Comparison of ENCODE assay signal across 18 cellular contexts in the genomic region with DNA sequence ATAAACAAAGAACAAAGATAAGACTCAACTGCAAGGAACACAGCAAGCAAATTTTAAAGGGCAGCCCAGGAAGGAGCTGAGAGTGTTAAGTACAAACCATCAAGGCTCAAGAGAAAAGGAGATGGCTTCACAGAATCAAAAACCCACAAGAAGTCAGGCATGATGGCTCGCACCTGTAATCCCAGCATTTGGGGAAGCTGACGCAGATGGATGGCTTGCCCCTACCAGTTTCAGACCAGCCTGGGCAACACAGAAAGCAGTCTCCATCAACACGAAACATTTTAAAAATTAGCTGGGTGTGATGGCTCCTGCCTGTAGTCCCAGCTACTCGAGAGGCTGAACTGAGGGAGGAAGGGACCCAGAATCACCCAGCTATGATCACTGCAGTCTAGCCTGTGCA. TPM values are rescaled to one million over a fixed set of nuclear protein-coding genes. Genes with fewer than 3 reads are reported as not detected.
DNase-seq lines count a peak whose midpoint lies in the region; ATAC-seq and TF ChIP-seq lines count a peak whose summit lies in the region.
"Had no signal": no experiment of that assay in that cellular context is flagged by ENCODE, and none has a peak within 500 bp of the region (broad histone marks: within the 10 kb centered on the region; RNA-seq: fewer than 3 reads in every experiment).

No MANE protein-coding gene starts in this region.

- H3K27me3 Mint-ChIP-seq in CD4-positive, CD25-positive, alpha-beta regulatory T cell: no peaks in the 10 kb centered on the region
- H3K27me3 Mint-ChIP-seq in chondrocyte (ENCODE audit: low read depth) (no peaks in the 10 kb centered on the region), natural killer cell (ENCODE audit: low read depth in 2 of 2) (no peaks in the 10 kb centered on the region)

- H3K27me3 ChIP-seq in CD4-positive, CD25-positive, alpha-beta regulatory T cell (ENCODE audit: control insufficient read depth, insufficient read depth, low read length): no peaks in the 10 kb centered on the region
- no peaks in the 10 kb centered on the region for H3K27me3 ChIP-seq in HUES64 (ENCODE audit: insufficient read depth, low read length)
- H3K27me3 ChIP-seq: ascending aorta, esophagus squamous epithelium, heart left ventricle had no signal

- H3K4me1 Mint-ChIP-seq in CD4-positive, CD25-positive, alpha-beta regulatory T cell: peaks cover 50 to 79% (median 60%) of the 10 kb centered on the region in 4 donors
- H3K4me1 Mint-ChIP-seq in chondrocyte (ENCODE audit: low read depth) (peaks cover 58% of the 10 kb centered on the region), natural killer cell (peaks cover 78 to 80% of the 10 kb centered on the region in 2 donors)

- H3K36me3 ChIP-seq in CD4-positive, CD25-positive, alpha-beta regulatory T cell (ENCODE audit: control insufficient read depth, insufficient read depth, low read length): no peaks in the 10 kb centered on the region
- no peaks in the 10 kb centered on the region for H3K36me3 ChIP-seq in HUES64 (ENCODE audit: insufficient read depth, low read length)
- H3K36me3 ChIP-seq: ascending aorta, esophagus squamous epithelium had no signal

- 85% methylated on average over 4 of the region's 4 CpGs for WGBS in HUES64

- H3K4me1 ChIP-seq in CD4-positive, CD25-positive, alpha-beta regulatory T cell (ENCODE audit: control insufficient read depth, insufficient read depth, low read length, poor library complexity, severe bottlenecking): peaks cover 2% of the 10 kb centered on the region
- H3K4me1 ChIP-seq in HUES64 (ENCODE audit: insufficient read depth, low read length): peaks cover 24% of the 10 kb centered on the region

- peaks cover 2% of the 10 kb centered on the region for H3K36me3 Mint-ChIP-seq in CD4-positive, CD25-positive, alpha-beta regulatory T cell
- H3K36me3 Mint-ChIP-seq in chondrocyte (ENCODE audit: low read depth) (no peaks in the 10 kb centered on the region), natural killer cell (no peaks in the 10 kb centered on the region)

- no peaks in the 10 kb centered on the region for H3K9me3 Mint-ChIP-seq in CD4-positive, CD25-positive, alpha-beta regulatory T cell
- no peaks in the 10 kb centered on the region for H3K9me3 Mint-ChIP-seq in chondrocyte (ENCODE audit: low read depth)
- H3K9me3 Mint-ChIP-seq in natural killer cell: no peaks in the 10 kb centered on the region

- TF ChIP-seq CTCF in chondrocyte (IDR thresholded peaks at IDR 0.05): no peak
- no peak for TF ChIP-seq CTCF in natural killer cell (IDR thresholded peaks at IDR 0.05)

- H3K9me3 ChIP-seq in CD4-positive, CD25-positive, alpha-beta regulatory T cell (ENCODE audit: control insufficient read depth in 2 of 2, low read length in 2 of 2): no peaks in the 10 kb centered on the region
- no peaks in the 10 kb centered on the region for H3K9me3 ChIP-seq in HUES64 (ENCODE audit: insufficient read depth, low read depth, low read length)
- H3K9me3 ChIP-seq: ascending aorta, esophagus squamous epithelium, heart left ventricle, mucosa of descending colon had no signal

- ATAC-seq in CD4-positive, CD25-positive, alpha-beta regulatory T cell (ENCODE audit: low read depth in 2 of 2): no peak
- ATAC-seq in natural killer cell (no peak), HG02678 (IDR thresholded peaks at IDR 0.05; ENCODE audit: unreplicated experiment) (no peak)
- ATAC-seq: heart left ventricle, mucosa of descending colon, Panc1 had no signal

- H3K4me3 ChIP-seq in CD4-positive, CD25-positive, alpha-beta regulatory T cell (ENCODE audit: low read depth, low read length): no peak overlapping the region
- no peak overlapping the region for H3K4me3 ChIP-seq in HUES64 (ENCODE audit: low read length)
- H3K4me3 ChIP-seq: ascending aorta, esophagus squamous epithelium, heart left ventricle, mucosa of descending colon had no signal

- no peak overlapping the region for H3K4me3 Mint-ChIP-seq in CD4-positive, CD25-positive, alpha-beta regulatory T cell
- H3K4me3 Mint-ChIP-seq in chondrocyte (ENCODE audit: unreplicated experiment) (no peak overlapping the region), natural killer cell (peak overlapping the region; percentile 14)

- peak overlapping the region; percentile 19; the same call in 1 of the 2 replicates for H3K9ac ChIP-seq in HUES64 (ENCODE audit: low read depth, low read length)

- no peak overlapping the region for H3K27ac ChIP-seq in CD4-positive, CD25-positive, alpha-beta regulatory T cell (ENCODE audit: insufficient read depth, low read length, poor library complexity, severe bottlenecking)
- no peak overlapping the region for H3K27ac ChIP-seq in HUES64 (ENCODE audit: low read depth, low read length)

- intact Hi-C loops in natural killer cell (cut with micrococcal nuclease): loop anchor here (5.0 kb wide), 2 partner anchors 32 to 63 kb away; partner anchors contain the start of gene MAPK1

- peak overlapping the region in 2 of 3 donors; percentile 84 to 87 for H3K27ac Mint-ChIP-seq in CD4-positive, CD25-positive, alpha-beta regulatory T cell
- H3K27ac Mint-ChIP-seq in chondrocyte (ENCODE audit: unreplicated experiment) (peak overlapping the region; percentile 42), natural killer cell (peak overlapping the region; percentile 32 to 77)

- no peak for DNase-seq in CD4-positive, CD25-positive, alpha-beta regulatory T cell
- DNase-seq in chondrocyte (ENCODE audit: low spot score): no peak
- DNase-seq in natural killer cell: no peak
- no peak for DNase-seq in NCI-H524 treated with DMSO at 0.1 percent for 48 hours (lab: John Stamatoyannopoulos, UW)
- DNase-seq in GDM1 (lab: John Stamatoyannopoulos, UW): no peak
- DNase-seq in T-helper 2 cell: no peak
- DNase-seq: activated effector memory CD4-positive, alpha-beta T cell treated with Interleukin-2 at 50 U/mL for 16 hours; cortex of kidney; esophagus squamous epithelium; heart left ventricle; kidney; mucosa of descending colon; NCI-H1694 treated with DMSO at 0.1 percent for 48 hours; NCI-H526 had no signal

RNA-seq across cellular contexts. Expression of gene MAPK1, which starts 32.6 kb away (rescaled TPM):
- total RNA-seq in CD4-positive, CD25-positive, alpha-beta regulatory T cell: 88.0 TPM
- 10 to 100 TPM; 46.5 to 81.3 (median 64.7) TPM for polyA plus RNA-seq in CD4-positive, CD25-positive, alpha-beta regulatory T cell
- 57.3 TPM for polyA plus RNA-seq in HUES64 (2013, experiment 1 of 2)
- polyA plus RNA-seq in HUES64 (2013, experiment 2 of 2): 71.2 TPM
- 139 to 157 TPM (median 156 TPM) in 3 replicates for total RNA-seq in chondrocyte
- total RNA-seq in natural killer cell: 100 to 1,000 TPM; 189 to 246 (median 214) TPM
